Comparison of ENCODE assay signal across 12 cellular contexts in the genomic region with DNA sequence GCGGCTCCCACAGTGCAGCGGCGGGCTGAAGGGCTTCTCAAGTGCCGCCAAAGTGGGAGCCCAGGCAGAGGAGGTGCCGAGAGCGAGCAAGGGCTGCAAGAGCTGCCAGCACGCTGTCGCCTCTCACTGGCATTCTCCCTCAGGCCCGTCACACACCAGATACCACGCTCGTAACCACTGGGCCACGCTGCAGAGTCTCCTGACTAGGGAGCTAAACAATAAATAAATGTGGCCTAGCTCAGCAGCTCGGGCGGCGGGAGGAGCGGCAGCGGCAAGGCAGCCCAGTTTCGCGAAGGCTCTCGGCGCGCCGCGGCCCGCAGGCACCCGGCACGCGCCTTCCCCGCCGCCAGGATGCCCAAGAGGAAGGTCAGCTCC.
"Had no signal": no experiment of that assay in that cellular context is flagged by ENCODE, and none has a peak within 500 bp of the region (broad histone marks: within the 10 kb centered on the region; RNA-seq: fewer than 3 reads in every experiment).

No MANE protein-coding gene starts in this region.

- H3K4me3 ChIP-seq: SK-N-MC, stomach, tibial artery had no signal

- H3K36me3 ChIP-seq: stomach, tibial artery had no signal

- DNase-seq: activated CD4-positive, alpha-beta T cell treated with anti-CD3 and anti-CD28 coated beads, Interleukin-2, amount 10 ng/mL, durations not matched to agents 7 days and 5 days; activated CD8-positive, alpha-beta memory T cell treated with anti-CD3 and anti-CD28 coated beads for 24 hours; activated naive CD4-positive, alpha-beta T cell treated with anti-CD3 and anti-CD28 coated beads for 36 hours; caudate nucleus; cortex of kidney; effector memory CD8-positive, alpha-beta T cell; hypothalamus; stimulated activated CD4-positive, alpha-beta T cell treated with anti-CD3 and anti-CD28 coated beads, Interleukin-4, amount 100 ng/mL, for 4 hours; stomach; T-helper 1 cell; tibial artery had no signal

- H3K9me3 Mint-ChIP-seq: activated CD4-positive, alpha-beta T cell treated with anti-CD3 and anti-CD28 coated beads, Interleukin-2, amount 10 ng/mL, durations not matched to agents 7 days and 5 days; activated naive CD4-positive, alpha-beta T cell treated with anti-CD3 and anti-CD28 coated beads for 36 hours; effector memory CD8-positive, alpha-beta T cell had no signal

- H3K4me3 Mint-ChIP-seq: activated CD4-positive, alpha-beta T cell treated with anti-CD3 and anti-CD28 coated beads, Interleukin-2, amount 10 ng/mL, durations not matched to agents 7 days and 5 days; activated naive CD4-positive, alpha-beta T cell treated with anti-CD3 and anti-CD28 coated beads for 36 hours; effector memory CD8-positive, alpha-beta T cell had no signal

- H3K27me3 ChIP-seq: stomach, tibial artery had no signal

- H3K27ac Mint-ChIP-seq: activated CD4-positive, alpha-beta T cell treated with anti-CD3 and anti-CD28 coated beads, Interleukin-2, amount 10 ng/mL, durations not matched to agents 7 days and 5 days; activated naive CD4-positive, alpha-beta T cell treated with anti-CD3 and anti-CD28 coated beads for 36 hours; effector memory CD8-positive, alpha-beta T cell had no signal

- H3K9me3 ChIP-seq: stomach, tibial artery had no signal

- H3K27ac ChIP-seq: SK-N-MC, stomach, tibial artery had no signal
